In the genomic region with DNA sequence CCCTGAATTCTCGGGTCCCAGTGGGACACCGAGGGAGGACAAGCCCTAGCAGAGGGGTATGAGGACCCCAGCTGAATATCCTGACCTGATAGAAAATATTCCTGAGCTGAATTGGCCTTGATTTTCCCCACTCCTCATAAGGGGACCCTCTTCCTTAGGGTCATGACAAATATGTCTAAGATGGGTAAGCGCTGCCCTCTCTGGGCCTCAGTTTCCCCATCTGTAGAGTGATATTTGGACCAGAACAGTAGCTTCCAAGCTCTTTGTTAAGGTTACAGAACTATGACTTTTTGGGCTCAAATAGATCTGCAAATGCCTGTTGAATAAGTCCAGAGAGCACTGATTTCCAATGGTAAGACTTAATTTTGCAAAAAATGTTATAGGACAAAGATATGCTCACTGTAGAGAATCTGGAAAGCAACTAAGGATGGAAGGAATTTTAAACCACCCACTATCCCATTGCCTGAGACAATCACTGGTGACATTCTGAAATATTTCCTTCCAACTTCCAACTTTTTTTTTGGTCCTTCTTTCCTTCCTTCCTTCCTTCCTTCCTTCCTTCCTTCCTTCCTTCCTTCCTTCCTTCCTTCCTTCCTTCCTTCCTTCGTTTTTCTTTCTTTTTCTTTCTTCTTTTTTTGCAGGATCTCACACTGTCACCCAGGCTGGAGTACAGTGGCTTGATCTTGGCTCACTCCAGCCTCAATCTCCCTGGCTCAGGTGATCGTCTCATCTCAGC, we compare ENCODE assay signal across 12 cellular contexts. TPM values are rescaled to one million over a fixed set of nuclear protein-coding genes. Genes with fewer than 3 reads are reported as not detected.
DNase-seq lines count a peak whose midpoint lies in the region; ATAC-seq and TF ChIP-seq lines count a peak whose summit lies in the region.
"Had no signal": no experiment of that assay in that cellular context is flagged by ENCODE, and none has a peak within 500 bp of the region (broad histone marks: within the 10 kb centered on the region; RNA-seq: fewer than 3 reads in every experiment).

No MANE protein-coding gene starts in this region.

- H3K4me3 Mint-ChIP-seq in activated naive CD4-positive, alpha-beta T cell treated with anti-CD3 and anti-CD28 coated beads, Interleukin-2, amount 50 U/mL, for 24 hours, result peak overlapping the region; percentile 96
- peak overlapping the region; percentile 90 for H3K4me3 Mint-ChIP-seq in activated CD8-positive, alpha-beta T cell treated with anti-CD3 and anti-CD28 coated beads, Interleukin-2, amount 10 ng/mL, durations not matched to agents 7 days and 5 days
- H3K4me3 Mint-ChIP-seq in mesothelial cell of epicardium, result peak overlapping the region; percentile 73

- H3K4me3 ChIP-seq in upper lobe of right lung (peak overlapping the region; percentile 56), body of pancreas (no peak overlapping the region)

- peak; percentile 22 for TF ChIP-seq CTCF in mesothelial cell of epicardium (IDR thresholded peaks at IDR 0.05; ENCODE audit: unreplicated experiment)
- TF ChIP-seq CTCF in upper lobe of right lung (IDR thresholded peaks at IDR 0.05), result no peak
- no peak for TF ChIP-seq CTCF in body of pancreas (IDR thresholded peaks at IDR 0.05)

- peaks cover 5% of the 10 kb centered on the region for H3K4me1 Mint-ChIP-seq in activated naive CD4-positive, alpha-beta T cell treated with anti-CD3 and anti-CD28 coated beads, Interleukin-2, amount 50 U/mL, for 24 hours
- peaks cover 7% of the 10 kb centered on the region for H3K4me1 Mint-ChIP-seq in activated CD8-positive, alpha-beta T cell treated with anti-CD3 and anti-CD28 coated beads, Interleukin-2, amount 10 ng/mL, durations not matched to agents 7 days and 5 days (ENCODE audit: low read depth)
- H3K4me1 Mint-ChIP-seq in mesothelial cell of epicardium, result peaks cover 2% of the 10 kb centered on the region

- no peak for DNase-seq in activated naive CD4-positive, alpha-beta T cell treated with Interleukin-2 at 50 U/mL for 16 hours
- DNase-seq in activated CD8-positive, alpha-beta T cell treated with anti-CD3 and anti-CD28 coated beads, Interleukin-2, amount 10 ng/mL, durations not matched to agents 7 days and 5 days, result no peak
- no peak for DNase-seq in mesothelial cell of epicardium (ENCODE audit: low spot score in 2 of 2, unreplicated experiment in 2 of 2)
- no peak for DNase-seq in upper lobe of right lung
- no peak for DNase-seq in body of pancreas
- no peak for DNase-seq in NCI-H146 (lab: John Stamatoyannopoulos, UW)

- intact Hi-C loops in upper lobe of right lung (cut with DNase I) (no loop called here), body of pancreas (cut with DNase I) (no loop called here)

- no peaks in the 10 kb centered on the region for H3K36me3 Mint-ChIP-seq in activated naive CD4-positive, alpha-beta T cell treated with anti-CD3 and anti-CD28 coated beads, Interleukin-2, amount 50 U/mL, for 24 hours
- no peaks in the 10 kb centered on the region for H3K36me3 Mint-ChIP-seq in activated CD8-positive, alpha-beta T cell treated with anti-CD3 and anti-CD28 coated beads, Interleukin-2, amount 10 ng/mL, durations not matched to agents 7 days and 5 days (ENCODE audit: low read depth)
- no peaks in the 10 kb centered on the region for H3K36me3 Mint-ChIP-seq in mesothelial cell of epicardium

- H3K36me3 ChIP-seq in upper lobe of right lung (no peaks in the 10 kb centered on the region), body of pancreas (replicated peaks in 1 of 2; ENCODE audit: insufficient read depth in 1 of 2, low read depth in 2 of 2) (no peaks in the 10 kb centered on the region)
- H3K36me3 ChIP-seq: heart right ventricle, uterus had no signal

- no peaks in the 10 kb centered on the region for H3K9me3 Mint-ChIP-seq in activated naive CD4-positive, alpha-beta T cell treated with anti-CD3 and anti-CD28 coated beads, Interleukin-2, amount 50 U/mL, for 24 hours
- no peaks in the 10 kb centered on the region for H3K9me3 Mint-ChIP-seq in activated CD8-positive, alpha-beta T cell treated with anti-CD3 and anti-CD28 coated beads, Interleukin-2, amount 10 ng/mL, durations not matched to agents 7 days and 5 days (ENCODE audit: insufficient read depth)
- no peaks in the 10 kb centered on the region for H3K9me3 Mint-ChIP-seq in mesothelial cell of epicardium
- H3K9me3 Mint-ChIP-seq: activated T-helper 1 cell treated with anti-CD3 and anti-CD28 coated beads, Interleukin-12 subunit alpha, Interleukin-12 subunit beta, Interleukin-2, Interleukin-4 antibody, amounts not matched to agents 30 ng/mL and 10 ng/mL and 1 ng/mL, durations not matched to agents 14 hours and 24 hours and 36 hours had no signal

- no peaks in the 10 kb centered on the region for H3K9me3 ChIP-seq in upper lobe of right lung
- no peaks in the 10 kb centered on the region for H3K9me3 ChIP-seq in body of pancreas
- H3K9me3 ChIP-seq: heart right ventricle, uterus had no signal

- no peak for ATAC-seq in activated CD8-positive, alpha-beta T cell treated with anti-CD3 and anti-CD28 coated beads, Interleukin-2, amount 10 ng/mL, durations not matched to agents 7 days and 5 days
- ATAC-seq in upper lobe of right lung, result no peak
- no peak for ATAC-seq in body of pancreas
- no peak for ATAC-seq in GM18858 (IDR thresholded peaks at IDR 0.05; ENCODE audit: unreplicated experiment)

- H3K27me3 ChIP-seq in upper lobe of right lung (peaks cover 6% of the 10 kb centered on the region), body of pancreas (no peaks in the 10 kb centered on the region)
- H3K27me3 ChIP-seq: heart right ventricle, uterus had no signal

- no peak overlapping the region for H3K27ac ChIP-seq in upper lobe of right lung
- no peak overlapping the region for H3K27ac ChIP-seq in body of pancreas

- no peak overlapping the region for H3K27ac Mint-ChIP-seq in activated naive CD4-positive, alpha-beta T cell treated with anti-CD3 and anti-CD28 coated beads, Interleukin-2, amount 50 U/mL, for 24 hours
- H3K27ac Mint-ChIP-seq in activated CD8-positive, alpha-beta T cell treated with anti-CD3 and anti-CD28 coated beads, Interleukin-2, amount 10 ng/mL, durations not matched to agents 7 days and 5 days, result no peak overlapping the region
- no peak overlapping the region for H3K27ac Mint-ChIP-seq in mesothelial cell of epicardium

- CTCF ChIA-PET in activated CD8-positive, alpha-beta T cell treated with anti-CD3 and anti-CD28 coated beads, Interleukin-2, amount 10 ng/mL, durations not matched to agents 7 days and 5 days (lab: Charles Lee), result interaction anchor here (0.9 to 1.8 kb wide), 21 partner anchors 8 to 539 kb away, joined by 3 to 11 read pairs (median 6); a partner anchor contains a TSS

- 31 to 64% methylated on average over 3 to 5 of the region's 5 CpGs for WGBS in body of pancreas, 2 donors

- no peaks in the 10 kb centered on the region for H3K27me3 Mint-ChIP-seq in activated naive CD4-positive, alpha-beta T cell treated with anti-CD3 and anti-CD28 coated beads, Interleukin-2, amount 50 U/mL, for 24 hours
- H3K27me3 Mint-ChIP-seq in activated CD8-positive, alpha-beta T cell treated with anti-CD3 and anti-CD28 coated beads, Interleukin-2, amount 10 ng/mL, durations not matched to agents 7 days and 5 days (ENCODE audit: low read depth), result peaks cover 7% of the 10 kb centered on the region
- peaks cover 20% of the 10 kb centered on the region for H3K27me3 Mint-ChIP-seq in mesothelial cell of epicardium (ENCODE audit: low read depth)

- no peak for TF ChIP-seq POLR2A in body of pancreas (IDR thresholded peaks at IDR 0.05)

- POLR2A ChIA-PET in activated CD8-positive, alpha-beta T cell treated with anti-CD3 and anti-CD28 coated beads, Interleukin-2, amount 10 ng/mL, durations not matched to agents 7 days and 5 days (lab: Charles Lee), result interaction anchor here (1.1 kb wide), 1 partner anchor 439 kb away, joined by 3 read pairs; a partner anchor contains a TSS

- no peaks in the 10 kb centered on the region for H3K4me1 ChIP-seq in upper lobe of right lung
- H3K4me1 ChIP-seq in body of pancreas, result no peaks in the 10 kb centered on the region
- H3K4me1 ChIP-seq: uterus had no signal

RNA-seq across cellular contexts. Expression of a gene that starts 32.0 kb away (rescaled TPM):
- not detected for total RNA-seq in activated CD8-positive, alpha-beta T cell treated with anti-CD3 and anti-CD28 coated beads, Interleukin-2, amount 10 ng/mL, durations not matched to agents 7 days and 5 days
- total RNA-seq in mesothelial cell of epicardium (not detected in 3 replicates), upper lobe of right lung (not detected), body of pancreas (not detected)
- total RNA-seq: activated T-helper 1 cell treated with anti-CD3 and anti-CD28 coated beads, Interleukin-12 subunit alpha, Interleukin-12 subunit beta, Interleukin-2, Interleukin-4 antibody, amounts not matched to agents 30 ng/mL and 10 ng/mL and 1 ng/mL, durations not matched to agents 14 hours and 24 hours and 36 hours; T-helper 1 cell treated with Interleukin-12 subunit alpha and Interleukin-12 subunit beta and Interleukin-4 antibody, amounts not matched to agents 30 ng/mL and 1 ng/mL, for 36 hours had no signal

RNA-seq across cellular contexts. Expression of a gene that starts 41.6 kb away (rescaled TPM):
- total RNA-seq in activated CD8-positive, alpha-beta T cell treated with anti-CD3 and anti-CD28 coated beads, Interleukin-2, amount 10 ng/mL, durations not matched to agents 7 days and 5 days, result not detected
- total RNA-seq in mesothelial cell of epicardium, result not detected in 3 replicates
- not detected for total RNA-seq in upper lobe of right lung
- total RNA-seq in body of pancreas, result not detected
- total RNA-seq: activated T-helper 1 cell treated with anti-CD3 and anti-CD28 coated beads, Interleukin-12 subunit alpha, Interleukin-12 subunit beta, Interleukin-2, Interleukin-4 antibody, amounts not matched to agents 30 ng/mL and 10 ng/mL and 1 ng/mL, durations not matched to agents 14 hours and 24 hours and 36 hours; heart right ventricle; T-helper 1 cell treated with Interleukin-12 subunit alpha and Interleukin-12 subunit beta and Interleukin-4 antibody, amounts not matched to agents 30 ng/mL and 1 ng/mL, for 36 hours; uterus had no signal
